8 cellular contexts compared by ENCODE assay signal in the genomic region with DNA sequence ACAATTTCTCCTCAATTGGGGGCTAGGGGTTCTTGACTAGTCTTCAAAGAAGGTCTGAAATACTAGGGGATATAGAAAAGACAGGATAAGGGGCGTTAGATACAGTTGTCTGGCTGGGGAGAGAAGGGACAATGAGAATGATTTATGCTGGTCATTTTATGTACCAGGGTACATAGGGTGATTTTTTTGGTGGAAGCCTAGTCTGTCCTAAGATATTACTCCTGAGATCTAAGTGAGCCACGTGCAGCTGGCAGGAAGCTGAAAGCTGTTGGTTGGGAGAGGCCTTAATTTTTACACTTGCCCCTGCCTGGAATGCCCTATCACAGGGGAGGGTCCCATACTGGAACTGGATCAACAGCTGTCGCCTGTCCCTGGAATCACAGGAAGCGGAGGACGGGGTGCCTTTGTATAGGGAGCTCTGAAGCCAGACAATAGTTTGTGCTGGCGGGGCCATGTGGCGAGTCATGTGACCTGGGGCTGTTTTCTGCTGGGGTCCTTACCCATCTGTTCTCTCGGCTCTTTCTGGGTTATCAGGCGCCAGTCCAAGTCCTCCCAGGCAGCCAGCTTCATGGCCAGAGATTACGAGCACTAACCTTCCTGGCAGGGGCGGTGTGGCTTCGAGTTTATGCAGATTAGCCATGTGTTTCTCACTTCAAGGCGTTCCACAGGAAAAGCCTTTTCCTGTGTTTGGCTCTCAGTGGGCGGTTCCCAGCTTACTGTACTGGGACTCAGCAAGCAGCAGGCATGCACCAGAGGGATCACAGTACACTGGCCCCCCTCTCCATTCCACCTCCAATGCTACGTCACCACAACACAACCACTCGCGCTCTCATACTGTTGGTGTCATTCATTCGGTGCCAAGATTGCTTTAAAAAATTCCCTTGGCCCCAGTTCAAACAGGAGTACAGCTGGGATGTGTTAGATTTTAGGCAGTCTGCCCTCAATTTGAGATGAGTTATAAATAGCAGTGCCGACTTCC. TPM values are rescaled to one million over a fixed set of nuclear protein-coding genes. Genes with fewer than 3 reads are reported as not detected.
DNase-seq lines count a peak whose midpoint lies in the region; ATAC-seq and TF ChIP-seq lines count a peak whose summit lies in the region.

No MANE protein-coding gene starts in this region.

- peaks cover 97% of the 10 kb centered on the region for H3K79me2 ChIP-seq in OCI-LY7 (ENCODE audit: insufficient read depth, low read depth, low read length)

- H3K9me3 Mint-ChIP-seq in activated naive CD4-positive, alpha-beta T cell treated with anti-CD3 and anti-CD28 coated beads for 36 hours: no peaks in the 10 kb centered on the region
- no peaks in the 10 kb centered on the region for H3K9me3 Mint-ChIP-seq in natural killer cell treated with Interleukin-12 subunit alpha and Interleukin-12 subunit beta and Interleukin-15 and Interleukin-18, amount 100 ng/mL, for 72 hours

- CTCF ChIA-PET in OCI-LY7 (lab: Charles Lee; ENCODE audit: unreplicated experiment): interaction anchor here (1.2 kb wide), 1 partner anchor 65 kb away, joined by 3 read pairs; no protein-coding TSS in a partner anchor
- CTCF ChIA-PET in activated naive CD4-positive, alpha-beta T cell treated with anti-CD3 and anti-CD28 coated beads for 36 hours (lab: Charles Lee): interaction anchor here (0.6 to 1.5 kb wide), 6 partner anchors 20 to 164 kb away, joined by 3 to 6 read pairs (median 5); no protein-coding TSS in a partner anchor

- H3K27ac Mint-ChIP-seq in activated naive CD4-positive, alpha-beta T cell treated with anti-CD3 and anti-CD28 coated beads for 36 hours: peak overlapping the region; percentile 82
- peak overlapping the region; percentile 73 to 86 for H3K27ac Mint-ChIP-seq in natural killer cell treated with Interleukin-12 subunit alpha and Interleukin-12 subunit beta and Interleukin-15 and Interleukin-18, amount 100 ng/mL, for 72 hours

- H3K27me3 Mint-ChIP-seq in activated naive CD4-positive, alpha-beta T cell treated with anti-CD3 and anti-CD28 coated beads for 36 hours (ENCODE audit: low read depth): no peaks in the 10 kb centered on the region
- no peaks in the 10 kb centered on the region for H3K27me3 Mint-ChIP-seq in natural killer cell treated with Interleukin-12 subunit alpha and Interleukin-12 subunit beta and Interleukin-15 and Interleukin-18, amount 100 ng/mL, for 72 hours

- H3K4me1 ChIP-seq in OCI-LY7 (ENCODE audit: insufficient read depth, low read length, poor library complexity, severe bottlenecking): peaks cover 60% of the 10 kb centered on the region
- H3K4me1 ChIP-seq in thyroid gland: peaks cover 49 to 61% of the 10 kb centered on the region in 2 donors

- H3K4me3 ChIP-seq in OCI-LY7 (ENCODE audit: low read depth, low read length, poor library complexity, severe bottlenecking) (peak overlapping the region; percentile 34), foreskin fibroblast (ENCODE audit: low read depth in 1 of 2, low read length in 2 of 2) (peak overlapping the region in 1 of 2 donors; percentile 10), thyroid gland (replicated peaks in 1 of 3) (no peak overlapping the region)

- no TSS peak for BruUV-seq in OCI-LY7 (replicated peaks; lab: Mats Ljungman, UMichigan)

- TF ChIP-seq POLR2A in thyroid gland (IDR thresholded peaks at IDR 0.05): no peak

- H3K4me3 Mint-ChIP-seq in activated naive CD4-positive, alpha-beta T cell treated with anti-CD3 and anti-CD28 coated beads for 36 hours: peak overlapping the region; percentile 30
- peak overlapping the region; percentile 79 for H3K4me3 Mint-ChIP-seq in natural killer cell treated with Interleukin-12 subunit alpha and Interleukin-12 subunit beta and Interleukin-15 and Interleukin-18, amount 100 ng/mL, for 72 hours

- H3K27ac ChIP-seq in OCI-LY7 (ENCODE audit: low read depth, low read length, poor library complexity, severe bottlenecking) (peak overlapping the region; percentile 29), thyroid gland (peak overlapping the region in 2 of 3 donors; percentile 43 to 50)

- H3K36me3 Mint-ChIP-seq in activated naive CD4-positive, alpha-beta T cell treated with anti-CD3 and anti-CD28 coated beads for 36 hours (ENCODE audit: low read depth): peaks cover 17% of the 10 kb centered on the region
- H3K36me3 Mint-ChIP-seq in natural killer cell treated with Interleukin-12 subunit alpha and Interleukin-12 subunit beta and Interleukin-15 and Interleukin-18, amount 100 ng/mL, for 72 hours: peaks cover 5% of the 10 kb centered on the region

- TF ChIP-seq CTCF in OCI-LY7 (conservative IDR thresholded peaks at IDR 0.05; ENCODE audit: low read length): no peak
- no peak for TF ChIP-seq CTCF in foreskin fibroblast (IDR thresholded peaks at IDR 0.05; ENCODE audit: low read depth, low read length)
- no peak for TF ChIP-seq CTCF in thyroid gland (IDR thresholded peaks at IDR 0.05)

- peaks cover 34% of the 10 kb centered on the region for H4K20me1 ChIP-seq in OCI-LY7 (ENCODE audit: insufficient read depth, low read length)

- DNase-seq in Ammon's horn (ENCODE audit: low spot score): peak; percentile 82
- peak; percentile 66 for DNase-seq in HPDE6-E6E7 (ENCODE audit: extremely low spot score)
- DNase-seq in OCI-LY7 (ENCODE audit: low spot score): peak; percentile 36
- DNase-seq in activated naive CD4-positive, alpha-beta T cell treated with anti-CD3 and anti-CD28 coated beads for 36 hours: peak; percentile 72
- peak; percentile 98 to 99 for DNase-seq in foreskin fibroblast
- DNase-seq in natural killer cell treated with Interleukin-12 subunit alpha and Interleukin-12 subunit beta and Interleukin-15 and Interleukin-18, amount 100 ng/mL, for 72 hours (ENCODE audit: low spot score): peak; percentile 66
- peak; percentile 90 to 91 for DNase-seq in thyroid gland

- peak; percentile 66 to 77 for ATAC-seq in natural killer cell treated with Interleukin-12 subunit alpha and Interleukin-12 subunit beta and Interleukin-15 and Interleukin-18, amount 100 ng/mL, for 72 hours
- no peak for ATAC-seq in HG03378 (IDR thresholded peaks at IDR 0.05; ENCODE audit: unreplicated experiment)

- peak overlapping the region; percentile 69 for H3K4me2 ChIP-seq in OCI-LY7 (ENCODE audit: low read length)

- H2AFZ ChIP-seq in OCI-LY7 (ENCODE audit: low read length): no peak overlapping the region

- H3K9me3 ChIP-seq in OCI-LY7 (ENCODE audit: low read length) (no peaks in the 10 kb centered on the region), thyroid gland (no peaks in the 10 kb centered on the region)

- POLR2A ChIA-PET in OCI-LY7 (lab: Charles Lee): interaction anchor here (0.6 to 2.2 kb wide), 9 partner anchors 11 to 63 kb away, joined by 3 to 6 read pairs (median 3); no protein-coding TSS in a partner anchor

- H3K36me3 ChIP-seq in OCI-LY7 (ENCODE audit: insufficient read depth, low read length): peaks cover 45% of the 10 kb centered on the region
- H3K36me3 ChIP-seq in thyroid gland: no peaks in the 10 kb centered on the region

- no peaks in the 10 kb centered on the region for H3K27me3 ChIP-seq in thyroid gland

- 9 to 16% methylated on average over 19 of the region's 19 CpGs for WGBS in thyroid gland, 2 donors

- intact Hi-C loops in OCI-LY7 (cut with micrococcal nuclease; ENCODE audit: unreplicated experiment) (no loop called here), thyroid gland (cut with DNase I) (no loop called here)
- intact Hi-C loops in activated naive CD4-positive, alpha-beta T cell treated with anti-CD3 and anti-CD28 coated beads for 36 hours (cut with micrococcal nuclease): loop anchor here (1.0 to 2.0 kb wide), 2 partner anchors 21 to 63 kb away; a partner anchor contains a TSS

- H3K4me1 Mint-ChIP-seq in activated naive CD4-positive, alpha-beta T cell treated with anti-CD3 and anti-CD28 coated beads for 36 hours (ENCODE audit: low read depth): peaks cover 89% of the 10 kb centered on the region
- H3K4me1 Mint-ChIP-seq in natural killer cell treated with Interleukin-12 subunit alpha and Interleukin-12 subunit beta and Interleukin-15 and Interleukin-18, amount 100 ng/mL, for 72 hours (ENCODE audit: low read depth in 2 of 2): peaks cover 75 to 77% of the 10 kb centered on the region in 2 donors

- H3K9me2 ChIP-seq in OCI-LY7 (ENCODE audit: insufficient read depth, low read length): no peaks in the 10 kb centered on the region

RNA-seq across cellular contexts. Expression of a gene that starts 27.5 kb away (rescaled TPM):
- total RNA-seq in OCI-LY7 (2014; rRNA removed; shearing (Covaris generic)): 51.8 and 55.2 TPM in 2 replicates
- total RNA-seq in OCI-LY7 (2022) (123 and 128 TPM in 2 replicates), thyroid gland (10 to 100 TPM; 44.1 to 97.3 (median 78.4) TPM)
- 10 to 100 TPM; 65.0 to 65.9 TPM for total RNA-seq in activated naive CD4-positive, alpha-beta T cell treated with anti-CD3 and anti-CD28 coated beads for 36 hours
- 100 to 1,000 TPM; 132 to 196 TPM for total RNA-seq in natural killer cell treated with Interleukin-12 subunit alpha and Interleukin-12 subunit beta and Interleukin-15 and Interleukin-18, amount 100 ng/mL, for 72 hours

Comparison
In these comparisons a context has a peak if more than half of its experiments do, and no peak if none do; other contexts are left out.
1. DNase-seq: peak in every context shown above with its lines; median percentile 98 in foreskin fibroblast; 90 in thyroid gland; 82 in Ammon's horn; 72 in activated naive CD4-positive, alpha-beta T cell treated with anti-CD3 and anti-CD28 coated beads for 36 hours; 66 in HPDE6-E6E7; 66 in natural killer cell treated with Interleukin-12 subunit alpha and Interleukin-12 subunit beta and Interleukin-15 and Interleukin-18, amount 100 ng/mL, for 72 hours; 36 in OCI-LY7.